Comparison of ENCODE assay signal across 8 cellular contexts in genomic region chr9:125241000-125241862, GRCh38. TPM values are rescaled to one million over a fixed set of nuclear protein-coding genes. Genes with fewer than 3 reads are reported as not detected.
DNase-seq lines count a peak whose midpoint lies in the region; ATAC-seq, FAIRE-seq and TF ChIP-seq lines count a peak whose summit lies in the region.

HSPA5 (minus strand) TSS chr9:125241343; CDS start chr9:125241126, 217 bp downstream.

- peak within 1 kb of the TSS; percentile 97 for H3K4me3 Mint-ChIP-seq in natural killer cell

- peak within 1 kb of the TSS; percentile 98 for H3K4me2 ChIP-seq in Loucy (ENCODE audit: low read depth, low read length, poor library complexity, severe bottlenecking)

- H3K4me3 ChIP-seq in Loucy (ENCODE audit: low read length, poor library complexity, severe bottlenecking): peak within 1 kb of the TSS; percentile 98

- peak; percentile 85 to 95 (median 86) for ATAC-seq in natural killer cell

- DNase-seq in ELR (ENCODE audit: low read depth) (peak; percentile 100), H54 (ENCODE audit: insufficient read length, low spot score) (peak; percentile 97), fibroblast of peridontal ligament (ENCODE audit: extremely low read depth) (peak; percentile 100), natural killer cell (peak; percentile 99)
- peak; percentile 99 for DNase-seq in activated T-helper 9 cell treated with anti-CD3 and anti-CD28 coated beads, Interleukin-2, amount 50 U/mL, for 16 hours (ENCODE audit: low read depth)
- peak; percentile 100 for DNase-seq in stimulated activated naive CD4-positive, alpha-beta T cell treated with Interleukin-2 at 50 U/mL for 16 hours (lab: John Stamatoyannopoulos, UW)

- no peaks in the 10 kb centered on the region for H3F3A ChIP-seq in Loucy (ENCODE audit: low read depth)

- no peaks in the 10 kb centered on the region for H3K9me3 ChIP-seq in Loucy (ENCODE audit: insufficient read depth, low read depth, low read length)

- TF ChIP-seq CTCF in Loucy (conservative IDR thresholded peaks at IDR 0.05; ENCODE audit: low read length) (0 out of 2 replicates have a peak, but pooled peaks have one; percentile 12), natural killer cell (IDR thresholded peaks at IDR 0.05) (no peak)

- H3K36me3 Mint-ChIP-seq in natural killer cell: peaks cover 22% of the 10 kb centered on the region

- peaks cover 48% of the 10 kb centered on the region for H4K20me1 ChIP-seq in Loucy (ENCODE audit: insufficient read depth, low read length, poor library complexity, severe bottlenecking)

- no peaks in the 10 kb centered on the region for H3K9me3 Mint-ChIP-seq in natural killer cell

- peaks cover 57% of the 10 kb centered on the region for H3K79me2 ChIP-seq in Loucy (ENCODE audit: insufficient read depth, low read length)

- peak within 1 kb of the TSS; percentile 99 to 100 for H3K27ac Mint-ChIP-seq in natural killer cell

- peak within 1 kb of the TSS; percentile 79 for H2AFZ ChIP-seq in Loucy (ENCODE audit: low read length)

- H3K4me1 ChIP-seq in Loucy (ENCODE audit: insufficient read depth, low read length, poor library complexity, severe bottlenecking): peaks cover 38% of the 10 kb centered on the region

- peaks cover 53 to 55% of the 10 kb centered on the region in 2 donors for H3K4me1 Mint-ChIP-seq in natural killer cell

- H3K27me3 ChIP-seq in Loucy (ENCODE audit: insufficient read depth, low read length, poor library complexity, severe bottlenecking): no peaks in the 10 kb centered on the region

- intact Hi-C loops in natural killer cell (cut with micrococcal nuclease): loop anchor here (1.0 to 10.0 kb wide), 4 partner anchors 20 to 376 kb away; partner anchors contain the start of genes ARPC5L, GAPVD1, PPP6C and RABEPK

- peak within 1 kb of the TSS; percentile 100 for H3K9ac ChIP-seq in Loucy (ENCODE audit: low read depth, low read length, poor library complexity, severe bottlenecking)

- FAIRE-seq in H54 (lab: Jason Lieb, UNC): peak; percentile 94

- peaks cover 0 to 2% of the 10 kb centered on the region in 2 donors for H3K27me3 Mint-ChIP-seq in natural killer cell (ENCODE audit: low read depth in 2 of 2)

- peak; percentile 99 for TF ChIP-seq POLR2A in H54 (IDR thresholded peaks at IDR 0.05; ENCODE audit: low read depth, low read length)
- peak; percentile 99 for TF ChIP-seq POLR2A in Raji (IDR thresholded peaks at IDR 0.05; ENCODE audit: insufficient read depth, low read depth, low read length)

- peaks cover 40% of the 10 kb centered on the region for H3K36me3 ChIP-seq in Loucy (ENCODE audit: insufficient read depth, low read length)

- no peaks in the 10 kb centered on the region for H3K9me2 ChIP-seq in Loucy (replicated peaks; ENCODE audit: low read depth, low read length)

RNA-seq across cellular contexts. Expression of gene HSPA5, which starts in this region (rescaled TPM):
- total RNA-seq in natural killer cell: 100 to 1,000 TPM; 222 to 281 (median 275) TPM

Comparison
In these comparisons a context has a peak if more than half of its experiments do, and no peak if none do; other contexts are left out.
1. Peak in every context shown above with its lines: DNase-seq, ATAC-seq and H3K4me3 ChIP-seq.